20 cellular contexts compared by ENCODE assay signal in genomic region chr1:212964102-212964501, GRCh38. TPM values are rescaled to one million over a fixed set of nuclear protein-coding genes. Genes with fewer than 3 reads are reported as not detected.
A peak's percentile ranks its signal among the peaks of the same experiment; 100 is the strongest.
DNase-seq lines count a peak whose midpoint lies in the region; ATAC-seq and TF ChIP-seq lines count a peak whose summit lies in the region.
"Had no signal": no experiment of that assay in that cellular context is flagged by ENCODE, and none has a peak within 500 bp of the region (broad histone marks: within the 10 kb centered on the region; RNA-seq: fewer than 3 reads in every experiment).

No MANE protein-coding gene starts in this region.

- peaks cover 30 to 42% of the 10 kb centered on the region in 2 experiments for H3K4me1 Mint-ChIP-seq in H9
- peaks cover 85% of the 10 kb centered on the region for H3K4me1 Mint-ChIP-seq in WTC11
- H3K4me1 Mint-ChIP-seq: CD14-positive monocyte had no signal

- ATAC-seq in WTC11: no peak
- no peak for ATAC-seq in GM21390 (IDR thresholded peaks at IDR 0.05; ENCODE audit: unreplicated experiment)
- ATAC-seq: A549, HCT116, HepG2 had no signal

- no peak for TF ChIP-seq CTCF in H9 (conservative IDR thresholded peaks at IDR 0.05)
- no peak for TF ChIP-seq CTCF in WTC11 (IDR thresholded peaks at IDR 0.05)

- no peak overlapping the region for H3K18ac ChIP-seq in H9 (ENCODE audit: insufficient read length, low read depth, low read length)

- H3K4ac ChIP-seq in H9 (ENCODE audit: low read depth, low read length): no peak overlapping the region

- WGBS in H9 (ENCODE audit: extremely low coverage, insufficient read length, low lambda C conversion rate): no CpG with 5 or more reads among the region's 6 CpGs

- no peak overlapping the region for H3T11ph ChIP-seq in H9 (ENCODE audit: low read length)

- no peak overlapping the region for H4K91ac ChIP-seq in H9 (ENCODE audit: insufficient read length, low read depth, low read length)

- H3K79me1 ChIP-seq in H9 (ENCODE audit: insufficient read depth, low read depth, low read length, poor library complexity, severe bottlenecking): no peaks in the 10 kb centered on the region

- H3K27me3 Mint-ChIP-seq in H9 (ENCODE audit: low read depth) (no peaks in the 10 kb centered on the region), WTC11 (ENCODE audit: low read depth) (no peaks in the 10 kb centered on the region)

- H3K27ac Mint-ChIP-seq in H9: peak overlapping the region; percentile 42 to 86 (median 75); a peak in 4 of 7 replicates
- peak overlapping the region; percentile 85 for H3K27ac Mint-ChIP-seq in WTC11
- H3K27ac Mint-ChIP-seq: CD4-positive, alpha-beta memory T cell; HFFc6 had no signal

- peak; percentile 40 for DNase-seq in NCI-H1092 treated with DMSO at 0.1 percent for 48 hours (lab: John Stamatoyannopoulos, UW)
- DNase-seq in NCI-H1092 (lab: John Stamatoyannopoulos, UW): no peak
- DNase-seq in H9: peak; percentile 26
- DNase-seq in WTC11 (ENCODE audit: low spot score): no peak
- peak; percentile 11 for DNase-seq in myocyte (ENCODE audit: low read depth)
- no peak for DNase-seq in activated CD8-positive, alpha-beta memory T cell treated with anti-CD3 and anti-CD28 coated beads for 24 hours
- no peak for DNase-seq in stimulated activated CD4-positive, alpha-beta T cell treated with anti-CD3 and anti-CD28 coated beads, Interleukin-12 subunit alpha, Interleukin-12 subunit beta, amount 100 ng/mL, for 4 hours
- DNase-seq: CD4-positive, alpha-beta memory T cell; DMS153; DMS79; GF-D8; HFFc6 had no signal

- no peak overlapping the region for H3K56ac ChIP-seq in H9 (ENCODE audit: insufficient read length, low read depth, low read length)

- no peaks in the 10 kb centered on the region for H3K9me3 ChIP-seq in H9 (ENCODE audit: control insufficient read depth, low read depth, low read length)
- H3K9me3 ChIP-seq: A549, BLaER1 had no signal

- no peaks in the 10 kb centered on the region for H3K79me2 ChIP-seq in H9 (ENCODE audit: insufficient read depth, low read length)

- H3K4me1 ChIP-seq in H9 (ENCODE audit: insufficient read depth, low read length): peaks cover 12% of the 10 kb centered on the region; the same call in 1 of the 2 replicates

- POLR2A ChIA-PET in WTC11 (lab: Charles Lee): interaction anchor here (1.0 kb wide), 1 partner anchor 12 kb away, joined by 3 read pairs; no protein-coding TSS in a partner anchor

- no peak overlapping the region for H4K5ac ChIP-seq in H9 (ENCODE audit: insufficient read length, low read depth, low read length)

- H2BK5ac ChIP-seq in H9 (ENCODE audit: insufficient read length, low read length): no peak overlapping the region

- H3K36me3 Mint-ChIP-seq in H9 (ENCODE audit: insufficient read depth in 1 of 3, low read depth in 3 of 3): peaks cover 79 to 100% (median 93%) of the 10 kb centered on the region in 3 experiments
- peaks cover 99% of the 10 kb centered on the region for H3K36me3 Mint-ChIP-seq in WTC11
- H3K36me3 Mint-ChIP-seq: CD14-positive monocyte; CD4-positive, alpha-beta memory T cell had no signal

- no peak overlapping the region for H2AFZ ChIP-seq in H9 (ENCODE audit: low read length)

- no peak overlapping the region for H3K4me2 ChIP-seq in H9 (ENCODE audit: insufficient read depth, insufficient read length, low read length)
- H3K4me2 ChIP-seq: A549, BLaER1 had no signal

- no peak overlapping the region for H3K9ac ChIP-seq in H9 (ENCODE audit: extremely low read depth, insufficient read length, low read length)
- H3K9ac ChIP-seq: BLaER1 had no signal

- H4K20me1 ChIP-seq in H9 (ENCODE audit: control insufficient read depth, insufficient read depth, insufficient read length): no peaks in the 10 kb centered on the region
- H4K20me1 ChIP-seq: BLaER1 had no signal

- no peak overlapping the region for H2AK5ac ChIP-seq in H9 (ENCODE audit: insufficient read length, low read length)

- no peaks in the 10 kb centered on the region for H3K23me2 ChIP-seq in H9 (ENCODE audit: insufficient read length, low read depth, low read length, poor library complexity, severe bottlenecking)

- H3K4me3 Mint-ChIP-seq in H9 (no peak overlapping the region), WTC11 (no peak overlapping the region)
- H3K4me3 Mint-ChIP-seq: CD14-positive monocyte; CD4-positive, alpha-beta memory T cell; HFFc6 had no signal

- H3K23ac ChIP-seq in H9 (ENCODE audit: insufficient read length, low read depth, low read length): no peak overlapping the region

- H2BK20ac ChIP-seq in H9 (ENCODE audit: low read depth, low read length, poor library complexity, severe bottlenecking): no peak overlapping the region

- H3K9me3 Mint-ChIP-seq in H9 (no peaks in the 10 kb centered on the region), WTC11 (no peaks in the 10 kb centered on the region)
- H3K9me3 Mint-ChIP-seq: CD14-positive monocyte, HFFc6, IgD-negative memory B cell had no signal

- H3K27me3 ChIP-seq in H9 (ENCODE audit: insufficient read depth, low read length): no peaks in the 10 kb centered on the region
- H3K27me3 ChIP-seq: BLaER1 had no signal

- H4K8ac ChIP-seq in H9 (replicated peaks; ENCODE audit: insufficient read length, low read depth, low read length): no peak overlapping the region

- H2BK15ac ChIP-seq in H9 (ENCODE audit: low read depth, low read length): no peak overlapping the region

- no peak overlapping the region for H3K27ac ChIP-seq in H9 (ENCODE audit: insufficient read length, low read depth, low read length)
- H3K27ac ChIP-seq: 22Rv1, A549, BLaER1 had no signal

- CTCF ChIA-PET in WTC11 (lab: Charles Lee): interaction anchor here (0.6 to 2.2 kb wide), 4 partner anchors 33 to 214 kb away, joined by 3 to 6 read pairs (median 3); no protein-coding TSS in a partner anchor

- H2BK120ac ChIP-seq in H9 (ENCODE audit: low read depth, low read length, poor library complexity, severe bottlenecking): no peak overlapping the region

- H2BK12ac ChIP-seq in H9 (ENCODE audit: insufficient read length, low read depth, low read length): no peak overlapping the region

- H3K14ac ChIP-seq in H9 (ENCODE audit: insufficient read depth, low read length): no peak overlapping the region

TF ChIP-seq in WTC11, 78 proteins besides CTCF, POLR2A, EP300 and RAD21 (continues in another document):
- TF ChIP-seq AR (CRISPR knock-in tag; IDR thresholded peaks at IDR 0.05) (0 out of 2 replicates have a peak, but pooled peaks have one; percentile 29), AFF4 (CRISPR knock-in tag; IDR thresholded peaks at IDR 0.05; ENCODE audit: borderline replicate concordance) (no peak), MYBL2 (CRISPR knock-in tag; IDR thresholded peaks at IDR 0.05) (no peak), FOXJ3 (CRISPR knock-in tag; IDR thresholded peaks at IDR 0.05; ENCODE audit: borderline replicate concordance) (no peak), NR1H2 (CRISPR knock-in tag; IDR thresholded peaks at IDR 0.05) (no peak)

RNA-seq across cellular contexts. Expression of gene VASH2, which starts 13.8 kb away (rescaled TPM):
- 76.1 and 79.5 TPM in 2 replicates for total RNA-seq in H9 (2021)
- 251 to 303 TPM (median 254 TPM) in 3 replicates for total RNA-seq in WTC11 (2021)
- total RNA-seq in myocyte: 75.0 and 113 TPM in 2 replicates
- polyA plus RNA-seq in myocyte (2012): 57.7 TPM
- total RNA-seq: CD4-positive, alpha-beta memory T cell had no signal
- polyA plus RNA-seq: CD14-positive monocyte, IgD-negative memory B cell had no signal

RNA-seq across cellular contexts. Expression of gene ANGEL2, which starts 51.6 kb away (rescaled TPM):
- 42.4 and 47.8 TPM in 2 replicates for total RNA-seq in H9 (2021)
- total RNA-seq in WTC11 (2021): 38.6 to 41.7 TPM (median 40.2 TPM) in 3 replicates
- total RNA-seq in myocyte: 36.3 and 59.0 TPM in 2 replicates
- polyA plus RNA-seq in myocyte (2012): 15.8 TPM

Comparison
In these comparisons a context has a peak if more than half of its experiments do, and no peak if none do; other contexts are left out.
1. DNase-seq: peak in NCI-H1092 treated with DMSO at 0.1 percent for 48 hours (single experiment), H9 (single experiment) and myocyte (single experiment); none in NCI-H1092 (single experiment), WTC11 (single experiment), activated CD8-positive, alpha-beta memory T cell treated with anti-CD3 and anti-CD28 coated beads for 24 hours (single experiment) and stimulated activated CD4-positive, alpha-beta T cell treated with anti-CD3 and anti-CD28 coated beads, Interleukin-12 subunit alpha, Interleukin-12 subunit beta, amount 100 ng/mL, for 4 hours (single experiment).